8 cellular contexts compared by ENCODE assay signal in the genomic region with DNA sequence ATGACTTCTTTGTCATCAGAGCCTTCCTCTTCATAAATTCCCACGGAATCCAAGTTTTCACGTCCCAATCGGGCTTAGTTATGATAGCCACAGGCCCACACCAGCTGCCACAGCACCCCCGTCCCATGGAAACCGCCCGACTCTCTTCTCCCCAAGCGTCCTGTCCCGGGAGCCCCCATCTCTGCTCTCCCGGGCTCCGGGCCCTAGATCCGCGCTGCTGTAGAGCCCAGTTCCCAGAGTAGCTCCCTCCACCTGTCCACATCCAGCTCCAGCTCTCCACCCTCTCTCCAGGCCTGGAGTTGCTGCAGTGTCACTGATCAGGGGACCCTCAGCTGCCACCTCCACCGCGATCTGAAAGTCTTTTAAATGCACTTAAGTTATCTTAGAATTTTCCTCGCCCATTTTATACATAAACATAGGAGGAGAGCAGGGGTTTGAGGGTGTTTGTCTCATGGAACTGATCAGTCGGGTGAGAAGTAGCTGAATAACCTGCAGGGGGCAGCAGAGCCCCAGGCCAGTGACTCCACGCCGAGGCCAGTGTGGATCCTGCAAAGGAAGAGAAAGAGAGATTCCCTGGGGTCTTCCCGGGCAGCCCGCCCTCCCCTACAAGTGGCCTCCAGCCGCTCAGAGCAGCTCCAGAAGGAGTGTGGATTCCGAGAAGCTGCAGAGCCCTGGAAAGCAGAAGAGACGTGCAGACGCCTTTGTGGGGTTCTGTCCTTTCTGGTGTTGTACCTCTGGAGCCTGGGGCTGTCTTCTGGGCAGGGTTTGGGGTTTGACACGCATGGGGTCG. TPM values are rescaled to one million over a fixed set of nuclear protein-coding genes. Genes with fewer than 3 reads are reported as not detected.
DNase-seq lines count a peak whose midpoint lies in the region; TF ChIP-seq lines count a peak whose summit lies in the region.

No MANE protein-coding gene starts in this region.

- DNase-seq in ELF-1 (ENCODE audit: low read depth, low spot score) = peak; percentile 70
- DNase-seq in MM.1S = peak; percentile 68
- peak; percentile 38 to 64 (median 53) for DNase-seq in T-helper 2 cell
- DNase-seq in anterior cingulate cortex (lab: John Stamatoyannopoulos, UW) = peak in 54 of 58 donors; percentile 1 to 81 (median 46)
- DNase-seq in hepatocyte (ENCODE audit: low spot score) = peak; percentile 85
- DNase-seq in retina = peak; percentile 88
- DNase-seq in vagina (ENCODE audit: extremely low spot score in 2 of 2) = peak in 1 of 2 donors; percentile 86
- DNase-seq in HuH-7.5 (ENCODE audit: low spot score) = no peak

- H2AFZ ChIP-seq in MM.1S (ENCODE audit: low read length) (peak overlapping the region; percentile 74), hepatocyte (no peak overlapping the region)

- H3K27me3 ChIP-seq in MM.1S (replicated peaks; ENCODE audit: insufficient read depth, low read length) = no peaks in the 10 kb centered on the region
- H3K27me3 ChIP-seq in hepatocyte = no peaks in the 10 kb centered on the region
- no peaks in the 10 kb centered on the region for H3K27me3 ChIP-seq in vagina

- no peak overlapping the region for H3K27ac ChIP-seq in MM.1S (ENCODE audit: low read length)
- H3K27ac ChIP-seq in hepatocyte = peak overlapping the region; percentile 98
- H3K27ac ChIP-seq in vagina = peak overlapping the region; percentile 97

- H3K4me3 ChIP-seq in MM.1S (ENCODE audit: low read length) (peak overlapping the region; percentile 73), hepatocyte (no peak overlapping the region), vagina (peak overlapping the region in 1 of 2 donors; percentile 69)

- 34% methylated on average over 23 of the region's 26 CpGs for WGBS in hepatocyte (ENCODE audit: low lambda C conversion rate, missing lambda C conversion rate)

- H3K9ac ChIP-seq in MM.1S (ENCODE audit: low read length) = no peak overlapping the region; the same call in 1 of the 2 replicates

- intact Hi-C loops in vagina (cut with DNase I) = loop anchor here (10.0 kb wide), 1 partner anchor 171 kb away; no protein-coding TSS in a partner anchor

- H3K4me2 ChIP-seq in MM.1S (ENCODE audit: low read depth, low read length) (peak overlapping the region; percentile 79), hepatocyte (peak overlapping the region; percentile 87)

- TF ChIP-seq POLR2A in vagina (IDR thresholded peaks at IDR 0.05) = no peak

- H3K9me3 ChIP-seq in MM.1S (replicated peaks; ENCODE audit: insufficient read depth, low read length) (no peaks in the 10 kb centered on the region), hepatocyte (ENCODE audit: low read depth) (no peaks in the 10 kb centered on the region), vagina (no peaks in the 10 kb centered on the region)

- H3K36me3 ChIP-seq in MM.1S (replicated peaks; ENCODE audit: insufficient read depth, low read length) (no peaks in the 10 kb centered on the region), hepatocyte (replicated peaks; ENCODE audit: insufficient read depth, low read depth) (no peaks in the 10 kb centered on the region), vagina (no peaks in the 10 kb centered on the region)

- H3K79me2 ChIP-seq in MM.1S (ENCODE audit: low read length) = no peaks in the 10 kb centered on the region
- peaks cover 9% of the 10 kb centered on the region for H3K79me2 ChIP-seq in hepatocyte

- H3K4me1 ChIP-seq in MM.1S (ENCODE audit: low read length) (peaks cover 10% of the 10 kb centered on the region; the same call in 1 of the 2 replicates), hepatocyte (ENCODE audit: insufficient read depth) (peaks cover 7% of the 10 kb centered on the region), vagina (peaks cover 23% of the 10 kb centered on the region)

- H3K9me2 ChIP-seq in MM.1S (replicated peaks; ENCODE audit: insufficient read depth, low read length) (no peaks in the 10 kb centered on the region), hepatocyte (replicated peaks; ENCODE audit: insufficient read depth) (no peaks in the 10 kb centered on the region)

- H4K20me1 ChIP-seq in MM.1S (ENCODE audit: insufficient read depth, low read length) = no peaks in the 10 kb centered on the region
- H4K20me1 ChIP-seq in hepatocyte (ENCODE audit: insufficient read depth, poor library complexity, severe bottlenecking) = no peaks in the 10 kb centered on the region

- TF ChIP-seq CTCF in MM.1S (IDR thresholded peaks at IDR 0.05; ENCODE audit: low read length) (peak; percentile 83), hepatocyte (IDR thresholded peaks at IDR 0.05; ENCODE audit: poor library complexity) (peak; percentile 68), vagina (IDR thresholded peaks at IDR 0.05) (peak; percentile 42 to 73 (median 68))

- peaks cover 6% of the 10 kb centered on the region for H3F3A ChIP-seq in MM.1S (ENCODE audit: insufficient read depth, low read length)

RNA-seq across cellular contexts. Expression of gene ZNF763, which starts 1.1 kb away (rescaled TPM):
- total RNA-seq in hepatocyte (1.7 and 3.0 TPM in 2 replicates), vagina (2.9 TPM)
- polyA plus RNA-seq in hepatocyte = 1.2 and 2.8 TPM in 2 replicates

RNA-seq across cellular contexts. Expression of gene ZNF700, which starts 38.9 kb away (rescaled TPM):
- total RNA-seq in hepatocyte = 7.5 and 11.7 TPM in 2 replicates
- polyA plus RNA-seq in hepatocyte = 3.6 and 5.6 TPM in 2 replicates
- 14.7 TPM for total RNA-seq in vagina
